In the genomic region with DNA sequence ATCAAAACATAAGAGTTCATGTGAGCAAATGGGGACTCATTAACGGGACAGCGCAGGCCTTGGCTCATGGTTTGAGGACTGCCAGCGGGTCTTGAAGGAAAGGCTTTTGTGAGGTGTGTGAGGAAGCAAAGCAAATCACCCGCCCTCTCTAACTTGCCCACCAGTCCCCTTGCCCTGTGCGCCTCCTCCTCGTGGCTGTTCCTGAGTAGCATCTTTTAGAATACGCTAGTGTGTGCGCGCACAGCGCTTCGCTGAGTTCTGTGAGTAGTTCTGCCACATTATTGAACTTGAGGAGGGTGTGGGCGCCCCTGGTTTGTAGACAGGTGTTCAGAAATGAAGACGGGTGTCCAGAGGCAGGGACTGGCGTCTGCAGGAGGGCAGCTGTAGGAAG, we compare ENCODE assay signal across 8 cellular contexts.
A peak's percentile ranks its signal among the peaks of the same experiment; 100 is the strongest.
DNase-seq lines count a peak whose midpoint lies in the region; ATAC-seq and TF ChIP-seq lines count a peak whose summit lies in the region.
"Not testable (repeated sequence)": the region's sequence is repeated elsewhere in the genome, so short reads cannot be mapped to it uniquely, and the experiment has no call there.

No MANE protein-coding gene starts in this region.

- TF ChIP-seq CTCF in breast epithelium (IDR thresholded peaks at IDR 0.05); fibroblast of lung (conservative IDR thresholded peaks at IDR 0.05 in 1 of 2, IDR thresholded peaks at IDR 0.05 in 1 of 2; ENCODE audit: low read depth in 1 of 2, low read length in 2 of 2); psoas muscle (IDR thresholded peaks at IDR 0.05); type B pancreatic cell (conservative IDR thresholded peaks at IDR 0.05): not testable (repeated sequence)

- H4K20me1 ChIP-seq in fibroblast of lung (ENCODE audit: control insufficient read depth, extremely low read depth, insufficient read depth, low read length): not testable (repeated sequence)

- H3K4me3 ChIP-seq in breast epithelium (peak overlapping the region; percentile 39 to 82 (median 68)), fibroblast of lung (replicated peaks in 1 of 4; ENCODE audit: control extremely low read depth in 1 of 4, insufficient read depth in 1 of 4, low read depth in 3 of 4, low read length in 4 of 4) (peak overlapping the region; percentile 68 to 71 (median 69)), iPS-15b (ENCODE audit: low read depth, low read length) (peak overlapping the region; percentile 75), mesodermal cell (ENCODE audit: extremely low read depth, insufficient read depth, low read length, poor library complexity, severe bottlenecking) (peak overlapping the region; percentile 47), psoas muscle (peak overlapping the region; percentile 68)

- not testable (repeated sequence) for H3K27ac Mint-ChIP-seq in T-helper 17 cell, type B pancreatic cell

- peaks cover 11% of the 10 kb centered on the region for H3K9me3 Mint-ChIP-seq in type B pancreatic cell

- H3K9ac ChIP-seq in fibroblast of lung (ENCODE audit: insufficient read depth, low read length): peak overlapping the region; percentile 85
- H3K9ac ChIP-seq in iPS-15b (ENCODE audit: low read depth, low read length): peak overlapping the region; percentile 77

- H3K4me3 Mint-ChIP-seq in T-helper 17 cell (peak overlapping the region; percentile 86), type B pancreatic cell (peak overlapping the region; percentile 81)

- not testable (repeated sequence) for H3K27me3 ChIP-seq in breast epithelium; fibroblast of lung (ENCODE audit: control insufficient read depth, insufficient read depth, low read length); iPS-15b (ENCODE audit: control insufficient read depth, insufficient read depth, low read length); psoas muscle (ENCODE audit: insufficient read depth in 3 of 3, low read length in 2 of 3)

- intact Hi-C loops in breast epithelium (cut with DNase I; ENCODE audit: low total_unique reads); psoas muscle (cut with DNase I): not testable (repeated sequence)

- not testable (repeated sequence) for H3K27me3 Mint-ChIP-seq in T-helper 17 cell, type B pancreatic cell

- not testable (repeated sequence) for H3K36me3 ChIP-seq in breast epithelium; fibroblast of lung (ENCODE audit: control insufficient read depth, insufficient read depth, low read length); iPS-15b (ENCODE audit: control insufficient read depth, insufficient read depth, low read length); mesodermal cell (ENCODE audit: control insufficient read depth, insufficient read depth, low read length); psoas muscle (ENCODE audit: insufficient read depth in 1 of 2, low read depth in 1 of 2)

- H3K4me1 Mint-ChIP-seq in T-helper 17 cell: peaks cover 17% of the 10 kb centered on the region
- H3K4me1 Mint-ChIP-seq in type B pancreatic cell (ENCODE audit: unreplicated experiment): not testable (repeated sequence)

- peak overlapping the region; percentile 79 for H2AFZ ChIP-seq in fibroblast of lung (ENCODE audit: low read length)

- H3K79me2 ChIP-seq in fibroblast of lung (ENCODE audit: control insufficient read depth, insufficient read depth, low read length): not testable (repeated sequence)

- ATAC-seq in T-helper 17 cell, psoas muscle: not testable (repeated sequence)

- H3K27ac ChIP-seq in breast epithelium (peak overlapping the region; percentile 80 to 83), fibroblast of lung (ENCODE audit: insufficient read depth, low read length) (peak overlapping the region; percentile 90)
- H3K27ac ChIP-seq in mesodermal cell (ENCODE audit: low read depth, low read length, severe bottlenecking); psoas muscle: not testable (repeated sequence)

- not testable (repeated sequence) for H3K36me3 Mint-ChIP-seq in T-helper 17 cell (ENCODE audit: low read depth); type B pancreatic cell

- not testable (repeated sequence) for H3K4me1 ChIP-seq in breast epithelium; fibroblast of lung (ENCODE audit: control insufficient read depth, extremely low read depth, insufficient read depth, low read length); iPS-15b (ENCODE audit: control insufficient read depth, insufficient read depth, low read length); mesodermal cell (ENCODE audit: control insufficient read depth, insufficient read depth, low read length, poor library complexity, severe bottlenecking); psoas muscle

- H3K9me3 ChIP-seq in T-helper 17 cell (ENCODE audit: control insufficient read depth, low read length, poor library complexity, severe bottlenecking) (peaks cover 12% of the 10 kb centered on the region), breast epithelium (peaks cover 4 to 12% of the 10 kb centered on the region in 2 donors), mesodermal cell (ENCODE audit: control insufficient read depth, low read length) (peaks cover 33% of the 10 kb centered on the region)
- not testable (repeated sequence) for H3K9me3 ChIP-seq in fibroblast of lung (ENCODE audit: control insufficient read depth, insufficient read depth, low read depth, low read length); iPS-15b (ENCODE audit: control insufficient read depth, insufficient read depth, low read length); psoas muscle

- DNase-seq in EL (peak; percentile 35), fibroblast of lung (ENCODE audit: low read depth in 2 of 2) (peak in 1 of 2 donors; percentile 43)
- DNase-seq in T-helper 17 cell; breast epithelium (ENCODE audit: low spot score in 2 of 2); psoas muscle; type B pancreatic cell (ENCODE audit: extremely low spot score, unreplicated experiment): not testable (repeated sequence)

- TF ChIP-seq POLR2A in breast epithelium (IDR thresholded peaks at IDR 0.05): not testable (repeated sequence)

- peak overlapping the region; percentile 88 for H3K4me2 ChIP-seq in fibroblast of lung (ENCODE audit: extremely low read depth, insufficient read depth, low read length)

- 62 to 70% methylated on average over 12 to 13 of the region's 14 CpGs for WGBS in mesodermal cell (ENCODE audit: insufficient coverage in 2 of 2), 2 experiments
- WGBS in psoas muscle, 3 donors: 5 to 13% (median 13%) methylated on average over 14 of the region's 14 CpGs
